ENCODE assay signal across 14 cellular contexts in genomic region chr4:146222313-146222712, GRCh38. TPM values are rescaled to one million over a fixed set of nuclear protein-coding genes. Genes with fewer than 3 reads are reported as not detected.
DNase-seq lines count a peak whose midpoint lies in the region; TF ChIP-seq lines count a peak whose summit lies in the region.
"Had no signal": no experiment of that assay in that cellular context is flagged by ENCODE, and none has a peak within 500 bp of the region (broad histone marks: within the 10 kb centered on the region; RNA-seq: fewer than 3 reads in every experiment).

No MANE protein-coding gene starts in this region.

- DNase-seq in DMS53 treated with DMSO at 0.1 percent for 48 hours (lab: John Stamatoyannopoulos, UW; ENCODE audit: unreplicated experiment), result peak; percentile 1
- peak; percentile 83 for DNase-seq in M059J (ENCODE audit: low read depth)
- DNase-seq in chondrocyte (ENCODE audit: low spot score), result no peak
- DNase-seq in myocyte (ENCODE audit: low read depth), result peak; percentile 40
- no peak for DNase-seq in activated naive CD4-positive, alpha-beta T cell treated with Interleukin-2 at 50 U/mL for 16 hours
- DNase-seq in CD1c-positive myeloid dendritic cell (ENCODE audit: extremely low spot score), result no peak
- DNase-seq in mucosa of gallbladder (ENCODE audit: low spot score), result no peak
- no peak for DNase-seq in NOMO-1 treated with DMSO at 0.1 percent for 48 hours (lab: John Stamatoyannopoulos, UW; ENCODE audit: unreplicated experiment)
- DNase-seq: body of pancreas; CD4-positive, CD25-positive, alpha-beta regulatory T cell; NCI-H1105; NCI-H69 had no signal

- H3K27me3 Mint-ChIP-seq in chondrocyte (ENCODE audit: low read depth), result no peaks in the 10 kb centered on the region
- H3K27me3 Mint-ChIP-seq: CD4-positive, CD25-positive, alpha-beta regulatory T cell had no signal

- TF ChIP-seq CTCF in chondrocyte (IDR thresholded peaks at IDR 0.05), result no peak

- peak overlapping the region; percentile 50 for H3K4me3 Mint-ChIP-seq in chondrocyte (ENCODE audit: unreplicated experiment)
- H3K4me3 Mint-ChIP-seq: activated T-helper 1 cell treated with anti-CD3 and anti-CD28 coated beads, Interleukin-12 subunit alpha, Interleukin-12 subunit beta, Interleukin-2, Interleukin-4 antibody, amounts not matched to agents 30 ng/mL and 10 ng/mL and 1 ng/mL, durations not matched to agents 14 hours and 24 hours and 36 hours; CD4-positive, CD25-positive, alpha-beta regulatory T cell had no signal

- H3K4me1 Mint-ChIP-seq in chondrocyte (ENCODE audit: low read depth), result peaks cover 7% of the 10 kb centered on the region
- H3K4me1 Mint-ChIP-seq: CD4-positive, CD25-positive, alpha-beta regulatory T cell had no signal

- H3K9me3 Mint-ChIP-seq in chondrocyte (ENCODE audit: low read depth), result no peaks in the 10 kb centered on the region
- H3K9me3 Mint-ChIP-seq: activated T-helper 1 cell treated with anti-CD3 and anti-CD28 coated beads, Interleukin-12 subunit alpha, Interleukin-12 subunit beta, Interleukin-2, Interleukin-4 antibody, amounts not matched to agents 30 ng/mL and 10 ng/mL and 1 ng/mL, durations not matched to agents 14 hours and 24 hours and 36 hours had no signal

- no peaks in the 10 kb centered on the region for H3K36me3 Mint-ChIP-seq in chondrocyte (ENCODE audit: low read depth)
- H3K36me3 Mint-ChIP-seq: CD4-positive, CD25-positive, alpha-beta regulatory T cell had no signal

- H3K27ac Mint-ChIP-seq in chondrocyte (ENCODE audit: unreplicated experiment), result peak overlapping the region; percentile 76
- H3K27ac Mint-ChIP-seq: activated T-helper 1 cell treated with anti-CD3 and anti-CD28 coated beads, Interleukin-12 subunit alpha, Interleukin-12 subunit beta, Interleukin-2, Interleukin-4 antibody, amounts not matched to agents 30 ng/mL and 10 ng/mL and 1 ng/mL, durations not matched to agents 14 hours and 24 hours and 36 hours; CD4-positive, CD25-positive, alpha-beta regulatory T cell had no signal

RNA-seq across cellular contexts. Expression of gene REELD1, which starts 8.0 kb away (rescaled TPM):
- not detected in 2 replicates for total RNA-seq in M059J (2014; rRNA removed; shearing (Covaris generic))
- not detected in 3 replicates for total RNA-seq in chondrocyte
- total RNA-seq in myocyte, result not detected in 2 replicates
- not detected for polyA plus RNA-seq in myocyte (2012)
- total RNA-seq in mucosa of gallbladder, result 0.43 TPM
- total RNA-seq: activated T-helper 1 cell treated with anti-CD3 and anti-CD28 coated beads, Interleukin-12 subunit alpha, Interleukin-12 subunit beta, Interleukin-2, Interleukin-4 antibody, amounts not matched to agents 30 ng/mL and 10 ng/mL and 1 ng/mL, durations not matched to agents 14 hours and 24 hours and 36 hours; CD4-positive, CD25-positive, alpha-beta regulatory T cell; pulmonary artery endothelial cell had no signal
- polyA plus RNA-seq: CD4-positive, CD25-positive, alpha-beta regulatory T cell had no signal

RNA-seq across cellular contexts. Expression of gene LSM6, which starts 46.8 kb away (rescaled TPM):
- total RNA-seq in M059J (2014; rRNA removed; shearing (Covaris generic)), result 38.8 and 68.8 TPM in 2 replicates
- total RNA-seq in chondrocyte (14.1 to 17.5 TPM (median 15.3 TPM) in 3 replicates), myocyte (21.0 and 29.3 TPM in 2 replicates), mucosa of gallbladder (23.5 TPM)
- polyA plus RNA-seq in myocyte (2012), result 17.2 TPM

Comparison
In these comparisons a context has a peak if more than half of its experiments do, and no peak if none do; other contexts are left out.
1. DNase-seq: peak in DMS53 treated with DMSO at 0.1 percent for 48 hours (single experiment), M059J (single experiment) and myocyte (single experiment); none in chondrocyte (single experiment), activated naive CD4-positive, alpha-beta T cell treated with Interleukin-2 at 50 U/mL for 16 hours (single experiment), CD1c-positive myeloid dendritic cell (single experiment), mucosa of gallbladder (single experiment) and NOMO-1 treated with DMSO at 0.1 percent for 48 hours (single experiment).